ENCODE assay signal across 27 cellular contexts in the genomic region with DNA sequence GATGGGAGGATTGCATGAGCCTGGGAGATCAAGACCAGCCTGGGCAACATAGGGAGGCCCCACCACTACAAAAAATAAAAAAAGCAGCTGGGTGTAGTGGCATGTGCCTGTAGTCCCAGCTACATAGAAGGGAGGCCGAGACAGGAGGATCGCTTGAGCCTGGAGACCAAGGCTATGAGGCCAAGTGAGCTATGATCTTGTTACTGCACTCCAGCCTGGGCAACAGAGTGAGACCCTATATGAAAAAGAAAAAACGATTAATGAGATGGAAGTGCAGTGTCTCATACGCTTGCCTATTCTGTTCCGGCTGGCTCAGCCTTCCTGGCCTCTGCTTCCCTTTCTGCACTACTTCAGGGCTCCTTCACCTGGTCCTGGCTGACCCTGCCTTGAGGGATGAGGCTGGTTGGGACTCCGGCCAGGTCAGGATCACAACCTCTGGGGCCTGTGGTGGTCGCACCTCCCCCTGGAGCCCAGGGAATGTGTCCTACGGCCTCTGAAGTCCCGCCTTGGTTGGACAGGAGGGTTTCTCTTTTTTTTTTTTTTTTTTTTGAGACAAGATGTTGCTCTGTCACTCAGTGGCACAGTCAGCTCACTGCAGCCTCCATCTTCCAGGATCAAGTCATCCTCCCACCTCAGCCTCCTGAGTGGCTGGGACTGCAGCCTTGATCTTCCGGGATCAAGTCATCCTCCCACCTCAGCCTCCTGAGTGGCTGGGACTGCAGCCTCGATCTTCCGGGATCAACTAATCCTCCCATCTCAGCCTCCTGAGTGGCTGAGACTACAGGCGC. TPM values are rescaled to one million over a fixed set of nuclear protein-coding genes. Genes with fewer than 3 reads are reported as not detected.
"Had no signal": no experiment of that assay in that cellular context is flagged by ENCODE, and none has a peak within 500 bp of the region (broad histone marks: within the 10 kb centered on the region; RNA-seq: fewer than 3 reads in every experiment).

No MANE protein-coding gene starts in this region.

- H3K27me3 ChIP-seq: esophagus squamous epithelium, gastroesophageal sphincter, heart left ventricle, testis, vagina had no signal

- H3K4me1 ChIP-seq: heart left ventricle, lower lobe of right lung, vagina had no signal

- H3K9me3 Mint-ChIP-seq: activated T-helper 2 cell treated with anti-CD3 and anti-CD28 coated beads, Interferon-gamma antibody, Interleukin-2, Interleukin-4, amounts not matched to agents 10 μg/mL and 5 μg/mL and 100 μg/mL, durations not matched to agents 14 hours and 24 hours and 36 hours; endodermal cell; naive B cell; stimulated activated memory B cell treated with anti-CD40 and anti-IgM and Interleukin-4, amounts not matched to agents 10 μg/mL and 1 μg/mL and 100 μg/mL, for 72 hours; T-helper 2 cell treated with Interferon-gamma antibody and Interleukin-4, amounts not matched to agents 5 μg/mL and 100 μg/mL, for 36 hours had no signal

- H3K4me2 ChIP-seq: smooth muscle cell had no signal

- H3K4me3 ChIP-seq: esophagus squamous epithelium, gastroesophageal sphincter, heart left ventricle, lower lobe of right lung, smooth muscle cell, testis, vagina had no signal

- H3K27ac ChIP-seq: esophagus squamous epithelium, gastroesophageal sphincter, heart left ventricle, lower lobe of right lung, testis, vagina, VCaP had no signal

- H3K9me3 ChIP-seq: esophagus squamous epithelium, gastroesophageal sphincter, heart left ventricle, lower lobe of right lung, testis, vagina had no signal

- H3K4me3 Mint-ChIP-seq: activated CD8-positive, alpha-beta T cell treated with anti-CD3 and anti-CD28 coated beads, Interleukin-2, amount 10 ng/mL, durations not matched to agents 7 days and 5 days; activated naive CD8-positive, alpha-beta T cell; endodermal cell; stimulated activated memory B cell treated with anti-CD40 and anti-IgM and Interleukin-4, amounts not matched to agents 10 μg/mL and 1 μg/mL and 100 μg/mL, for 72 hours; T-helper 2 cell treated with Interferon-gamma antibody and Interleukin-4, amounts not matched to agents 5 μg/mL and 100 μg/mL, for 36 hours had no signal

- H3K27me3 Mint-ChIP-seq: activated naive CD8-positive, alpha-beta T cell had no signal

- H3K4me1 Mint-ChIP-seq: stimulated activated memory B cell treated with anti-CD40 and anti-IgM and Interleukin-4, amounts not matched to agents 10 μg/mL and 1 μg/mL and 100 μg/mL, for 72 hours had no signal

- DNase-seq: activated CD4-positive, alpha-beta T cell treated with anti-CD3 and anti-CD28 coated beads, Interleukin-2, amount 50 U/mL, for 1 hour; activated CD4-positive, CD25-positive, alpha-beta regulatory T cell treated with anti-CD3 and anti-CD28 coated beads, Interleukin-2, amount 50 U/mL, for 72 hours; activated CD8-positive, alpha-beta T cell treated with anti-CD3 and anti-CD28 coated beads, Interleukin-2, amount 10 ng/mL, durations not matched to agents 7 days and 5 days; activated naive CD4-positive, alpha-beta T cell; amniotic stem cell; cortex of kidney; endodermal cell; esophagus squamous epithelium; heart left ventricle; islet precursor cell; left colon; lower lobe of right lung; naive B cell; nucleus accumbens; stimulated activated CD4-positive, alpha-beta T cell treated with anti-CD3 and anti-CD28 coated beads, Interleukin-15, amount 100 ng/mL, for 24 hours; testis; trophoblast cell had no signal

- ATAC-seq: gastroesophageal sphincter; heart left ventricle; left colon; lower lobe of right lung; sciatic nerve; stimulated activated memory B cell treated with anti-CD40 and anti-IgM and Interleukin-4, amounts not matched to agents 10 μg/mL and 1 μg/mL and 100 μg/mL, for 72 hours had no signal

- H3K36me3 Mint-ChIP-seq: activated naive CD8-positive, alpha-beta T cell; naive B cell had no signal

- H3K36me3 ChIP-seq: gastroesophageal sphincter, vagina had no signal

- H3K27ac Mint-ChIP-seq: activated CD8-positive, alpha-beta T cell treated with anti-CD3 and anti-CD28 coated beads, Interleukin-2, amount 10 ng/mL, durations not matched to agents 7 days and 5 days; activated naive CD8-positive, alpha-beta T cell; activated T-helper 2 cell treated with anti-CD3 and anti-CD28 coated beads, Interferon-gamma antibody, Interleukin-2, Interleukin-4, amounts not matched to agents 10 μg/mL and 5 μg/mL and 100 μg/mL, durations not matched to agents 14 hours and 24 hours and 36 hours; endodermal cell; stimulated activated memory B cell treated with anti-CD40 and anti-IgM and Interleukin-4, amounts not matched to agents 10 μg/mL and 1 μg/mL and 100 μg/mL, for 72 hours; T-helper 2 cell treated with Interferon-gamma antibody and Interleukin-4, amounts not matched to agents 5 μg/mL and 100 μg/mL, for 36 hours had no signal

- FAIRE-seq: bronchial epithelial cell had no signal

RNA-seq across cellular contexts. Expression of a gene that starts 15.0 kb away (rescaled TPM):
- total RNA-seq: bronchial epithelial cell had no signal
